ENCODE assay signal across 20 cellular contexts in genomic region chr5:96280946-96281393, GRCh38.
A peak's percentile ranks its signal among the peaks of the same experiment; 100 is the strongest.
DNase-seq lines count a peak whose midpoint lies in the region; ATAC-seq, FAIRE-seq and TF ChIP-seq lines count a peak whose summit lies in the region.
"Had no signal": no experiment of that assay in that cellular context is flagged by ENCODE, and none has a peak within 500 bp of the region (broad histone marks: within the 10 kb centered on the region; RNA-seq: fewer than 3 reads in every experiment).

No MANE protein-coding gene starts in this region.

- peak overlapping the region; percentile 50 for H3K4me2 ChIP-seq in GM23248 (ENCODE audit: unreplicated experiment)
- H3K4me2 ChIP-seq in GM12878 (ENCODE audit: control insufficient read depth, insufficient read depth), result 0 out of 2 replicates have a peak overlapping the region, but pooled peaks have one; percentile 48
- H3K4me2 ChIP-seq: KMS-11, PC-9 had no signal

- no peak for TF ChIP-seq POLR2A in GM12878 (IDR thresholded peaks at IDR 0.05; ENCODE audit: low read depth, low read length)

- H3K36me3 ChIP-seq in GM23248 (ENCODE audit: low read depth) (no peaks in the 10 kb centered on the region), GM12878 (ENCODE audit: control insufficient read depth in 2 of 2, insufficient read depth in 2 of 2, low read length in 1 of 2) (no peaks in the 10 kb centered on the region)
- H3K36me3 ChIP-seq: thoracic aorta had no signal

- no peak for ATAC-seq in GM12878
- ATAC-seq: left colon had no signal

- 0 out of 2 replicates have a peak overlapping the region, but pooled peaks have one; percentile 0 for H2AFZ ChIP-seq in GM23248
- no peak overlapping the region for H2AFZ ChIP-seq in GM12878 (ENCODE audit: control insufficient read depth, low read depth, low read length)
- H2AFZ ChIP-seq: PC-9 had no signal

- TF ChIP-seq CTCF in AG10803 (conservative IDR thresholded peaks at IDR 0.05; ENCODE audit: low read length) (no peak), GM12878 (IDR thresholded peaks at IDR 0.05 in 2 of 3, conservative IDR thresholded peaks at IDR 0.05 in 1 of 3; ENCODE audit: control insufficient read depth in 2 of 3, extremely low read depth in 1 of 3, insufficient read depth in 1 of 3, low read depth in 3 of 3, low read length in 3 of 3) (no peak), foreskin fibroblast (IDR thresholded peaks at IDR 0.05; ENCODE audit: low read depth, low read length) (no peak)

- H3K27ac ChIP-seq in GM23248, result peak overlapping the region; percentile 59
- no peak overlapping the region for H3K27ac ChIP-seq in GM12878 (ENCODE audit: control insufficient read depth, insufficient read depth)
- H3K27ac ChIP-seq: KMS-11, PC-9, thoracic aorta had no signal

- in situ Hi-C loops in GM23248 (cut with MboI), result no loop called here
- in situ Hi-C loops in GM12878 (cut with MboI), result no loop called here

- DNase-seq in AG10803 (ENCODE audit: low read depth) (peak; percentile 60), GM23248 (peak; percentile 71), GM12878 (ENCODE audit: low read depth, low spot score) (no peak), foreskin fibroblast (peak; percentile 37 to 69), NCI-H2081 (lab: John Stamatoyannopoulos, UW) (no peak), GM19239 (ENCODE audit: insufficient read length, low spot score) (no peak)
- DNase-seq in stimulated activated CD4-positive, alpha-beta T cell treated with anti-CD3 and anti-CD28 coated beads, Interleukin-15, amount 100 ng/mL, for 24 hours, result no peak
- DNase-seq: activated CD4-positive, CD25-positive, alpha-beta regulatory T cell; activated effector memory CD4-positive, alpha-beta T cell treated with anti-CD3 and anti-CD28 coated beads, Interleukin-2, amount 50 U/mL, for 16 hours; AML-193; CD8-positive, alpha-beta memory T cell; HCEC 1CT; left colon; NCI-H187; NCI-H345; PC-9; stimulated activated naive B cell treated with anti-CD40 and anti-IgM and Interleukin-4, amounts not matched to agents 10 μg/mL and 1 μg/mL and 100 μg/mL, for 72 hours had no signal

- no peak for TF ChIP-seq EP300 in GM12878 (IDR thresholded peaks at IDR 0.05; ENCODE audit: borderline replicate concordance in 1 of 2, control insufficient read depth in 1 of 2, low read depth in 2 of 2, low read length in 2 of 2)

- H3K27me3 ChIP-seq in GM23248 (replicated peaks; ENCODE audit: insufficient read depth) (no peaks in the 10 kb centered on the region), GM12878 (replicated peaks in 1 of 2; ENCODE audit: control insufficient read depth in 2 of 2, insufficient read depth in 2 of 2, low read length in 1 of 2) (no peaks in the 10 kb centered on the region)

- BruUV-seq in GM12878 (replicated peaks; lab: Mats Ljungman, UMichigan), result no TSS peak

- no peaks in the 10 kb centered on the region for H3K9me2 ChIP-seq in GM23248 (ENCODE audit: insufficient read depth)

- H3K9ac ChIP-seq in GM23248 (peak overlapping the region; percentile 11; the same call in 1 of the 2 replicates), GM12878 (ENCODE audit: control insufficient read depth, insufficient read depth, low read length) (no peak overlapping the region)
- H3K9ac ChIP-seq: KMS-11 had no signal

- TF ChIP-seq RAD21 in GM12878 (IDR thresholded peaks at IDR 0.05; ENCODE audit: insufficient read depth, low read depth, low read length), result no peak

- RAD21 ChIA-PET in GM12878 (lab: Charles Lee; ENCODE audit: unreplicated experiment), result no interaction called here

- H3K4me3 ChIP-seq in AG10803 (ENCODE audit: low read length) (no peak overlapping the region), GM23248 (no peak overlapping the region), GM12878 (no peak overlapping the region), foreskin fibroblast (ENCODE audit: low read depth in 1 of 2, low read length in 2 of 2) (no peak overlapping the region)
- H3K4me3 ChIP-seq: PC-9, thoracic aorta had no signal

- 0 to 5% methylated on average over 2 of the region's 2 CpGs for WGBS in GM23248 (ENCODE audit: low coverage in 1 of 2, low lambda C conversion rate in 2 of 2, missing lambda C conversion rate in 2 of 2), 2 experiments
- 53% methylated on average over 2 of the region's 2 CpGs for WGBS in GM12878 (ENCODE audit: insufficient coverage, insufficient replicate concordance, low lambda C conversion rate, missing lambda C conversion rate)

- CTCF ChIA-PET in GM12878 (lab: Yijun Ruan, JAX), result interaction anchor here (0.7 to 1.5 kb wide), 3 partner anchors 21 to 664 kb away, joined by 3 read pairs; no protein-coding TSS in a partner anchor

- intact Hi-C loops in GM12878 (cut with micrococcal nuclease; ENCODE audit: unreplicated experiment), result loop anchor here (1.0 kb wide), 1 partner anchor 320 kb away; the partner anchor contains the start of gene ELL2

- H3K4me1 ChIP-seq in GM23248 (ENCODE audit: insufficient read depth) (peaks cover 26% of the 10 kb centered on the region), GM12878 (ENCODE audit: control insufficient read depth, insufficient read depth, low read length) (peaks cover 11% of the 10 kb centered on the region; the same call in 1 of the 2 replicates)

- H3K79me2 ChIP-seq in GM23248 (ENCODE audit: insufficient read depth) (no peaks in the 10 kb centered on the region), GM12878 (ENCODE audit: control insufficient read depth, insufficient read depth, low read length) (no peaks in the 10 kb centered on the region)

- POLR2A ChIA-PET in GM12878 (lab: Charles Lee), result no interaction called here

- H4K20me1 ChIP-seq in GM23248 (ENCODE audit: insufficient read depth) (no peaks in the 10 kb centered on the region), GM12878 (ENCODE audit: control insufficient read depth, insufficient read depth) (no peaks in the 10 kb centered on the region)

- H3F3A ChIP-seq in GM23248 (ENCODE audit: insufficient read depth), result peaks cover 29% of the 10 kb centered on the region

- SMC1A ChIA-PET in GM12878 (lab: Charles Lee; ENCODE audit: uncharacterized antibody, unreplicated experiment), result interaction anchor here (0.9 to 1.4 kb wide), 4 partner anchors 10 to 412 kb away, joined by 3 to 4 read pairs (median 4); no protein-coding TSS in a partner anchor

- no peak for FAIRE-seq in GM12878 (lab: Jason Lieb, UNC)
- FAIRE-seq in GM19239 (lab: Jason Lieb, UNC), result no peak
- FAIRE-seq: HTR-8/SVneo had no signal

- H3K9me3 ChIP-seq in GM23248 (ENCODE audit: low read depth), result no peaks in the 10 kb centered on the region
- H3K9me3 ChIP-seq in GM12878 (replicated peaks; ENCODE audit: control insufficient read depth, insufficient read depth, low read length), result no peaks in the 10 kb centered on the region; the same call in 2 of the 3 replicates
- H3K9me3 ChIP-seq: thoracic aorta had no signal

TF ChIP-seq in GM12878, 131 proteins besides CTCF, POLR2A, EP300 and RAD21:
- TF ChIP-seq TCF7 (IDR thresholded peaks at IDR 0.05; ENCODE audit: borderline replicate concordance), result no peak
- TF ChIP-seq, protein P1, sequence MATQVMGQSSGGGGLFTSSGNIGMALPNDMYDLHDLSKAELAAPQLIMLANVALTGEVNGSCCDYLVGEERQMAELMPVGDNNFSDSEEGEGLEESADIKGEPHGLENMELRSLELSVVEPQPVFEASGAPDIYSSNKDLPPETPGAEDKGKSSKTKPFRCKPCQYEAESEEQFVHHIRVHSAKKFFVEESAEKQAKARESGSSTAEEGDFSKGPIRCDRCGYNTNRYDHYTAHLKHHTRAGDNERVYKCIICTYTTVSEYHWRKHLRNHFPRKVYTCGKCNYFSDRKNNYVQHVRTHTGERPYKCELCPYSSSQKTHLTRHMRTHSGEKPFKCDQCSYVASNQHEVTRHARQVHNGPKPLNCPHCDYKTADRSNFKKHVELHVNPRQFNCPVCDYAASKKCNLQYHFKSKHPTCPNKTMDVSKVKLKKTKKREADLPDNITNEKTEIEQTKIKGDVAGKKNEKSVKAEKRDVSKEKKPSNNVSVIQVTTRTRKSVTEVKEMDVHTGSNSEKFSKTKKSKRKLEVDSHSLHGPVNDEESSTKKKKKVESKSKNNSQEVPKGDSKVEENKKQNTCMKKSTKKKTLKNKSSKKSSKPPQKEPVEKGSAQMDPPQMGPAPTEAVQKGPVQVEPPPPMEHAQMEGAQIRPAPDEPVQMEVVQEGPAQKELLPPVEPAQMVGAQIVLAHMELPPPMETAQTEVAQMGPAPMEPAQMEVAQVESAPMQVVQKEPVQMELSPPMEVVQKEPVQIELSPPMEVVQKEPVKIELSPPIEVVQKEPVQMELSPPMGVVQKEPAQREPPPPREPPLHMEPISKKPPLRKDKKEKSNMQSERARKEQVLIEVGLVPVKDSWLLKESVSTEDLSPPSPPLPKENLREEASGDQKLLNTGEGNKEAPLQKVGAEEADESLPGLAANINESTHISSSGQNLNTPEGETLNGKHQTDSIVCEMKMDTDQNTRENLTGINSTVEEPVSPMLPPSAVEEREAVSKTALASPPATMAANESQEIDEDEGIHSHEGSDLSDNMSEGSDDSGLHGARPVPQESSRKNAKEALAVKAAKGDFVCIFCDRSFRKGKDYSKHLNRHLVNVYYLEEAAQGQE (IDR thresholded peaks at IDR 0.05; ENCODE audit: low read depth, low read length), result no peak

Comparison
In these comparisons a context has a peak if more than half of its experiments do, and no peak if none do; other contexts are left out.
1. DNase-seq: peak in AG10803 (single experiment), GM23248 (single experiment) and foreskin fibroblast (2 of 2); none in GM12878 (single experiment), NCI-H2081 (0 of 2), GM19239 (single experiment) and stimulated activated CD4-positive, alpha-beta T cell treated with anti-CD3 and anti-CD28 coated beads, Interleukin-15, amount 100 ng/mL, for 24 hours (single experiment).